In genomic region chr16:19284207-19284606, GRCh38 we compare ENCODE assay signal across 1 cellular context.
TF ChIP-seq lines count a peak whose summit lies in the region.

No MANE protein-coding gene starts in this region.

TF ChIP-seq in HepG2, 621 proteins besides CTCF, POLR2A, EP300 and RAD21 (continued from another document):
- TF ChIP-seq ZBTB26 (CRISPR knock-in tag; IDR thresholded peaks at IDR 0.05; ENCODE audit: borderline replicate concordance) (no peak), TFE3 (CRISPR knock-in tag; IDR thresholded peaks at IDR 0.05) (no peak), ZNF230 (CRISPR knock-in tag; IDR thresholded peaks at IDR 0.05) (no peak), ZNF343 (CRISPR knock-in tag; IDR thresholded peaks at IDR 0.05) (no peak), ZNF30 (CRISPR knock-in tag; IDR thresholded peaks at IDR 0.05) (no peak), ARID5B (CRISPR knock-in tag; IDR thresholded peaks at IDR 0.05) (no peak), TEAD3 (CRISPR knock-in tag; optimal IDR thresholded peaks at IDR 0.05; ENCODE audit: borderline replicate concordance) (no peak)
